8 cellular contexts compared by ENCODE assay signal in genomic region chr11:121426476-121427454, GRCh38. TPM values are rescaled to one million over a fixed set of nuclear protein-coding genes. Genes with fewer than 3 reads are reported as not detected.
DNase-seq lines count a peak whose midpoint lies in the region; ATAC-seq and TF ChIP-seq lines count a peak whose summit lies in the region.

No MANE protein-coding gene starts in this region.

- ATAC-seq in T-helper 17 cell (peak; percentile 75), memory B cell (ENCODE audit: low read depth) (peak; percentile 48), HG03442 (IDR thresholded peaks at IDR 0.05; ENCODE audit: unreplicated experiment) (no peak)
- peak; percentile 59 to 73 for ATAC-seq in stimulated activated naive B cell treated with anti-CD40 and anti-IgM and Interleukin-4, amounts not matched to agents 10 μg/mL and 1 μg/mL and 100 μg/mL, for 72 hours (replicated peaks)

- H3K36me3 Mint-ChIP-seq in T-helper 17 cell (ENCODE audit: low read depth) (peaks cover 3% of the 10 kb centered on the region), chondrocyte (ENCODE audit: low read depth) (peaks cover 5% of the 10 kb centered on the region), memory B cell (peaks cover 3% of the 10 kb centered on the region)
- peaks cover 0 to 5% of the 10 kb centered on the region in 2 donors for H3K36me3 Mint-ChIP-seq in stimulated activated naive B cell treated with anti-CD40 and anti-IgM and Interleukin-4, amounts not matched to agents 10 μg/mL and 1 μg/mL and 100 μg/mL, for 72 hours

- H3K27ac Mint-ChIP-seq in T-helper 17 cell (peak overlapping the region; percentile 72), chondrocyte (ENCODE audit: unreplicated experiment) (no peak overlapping the region), memory B cell (no peak overlapping the region)
- no peak overlapping the region for H3K27ac Mint-ChIP-seq in stimulated activated naive B cell treated with anti-CD40 and anti-IgM and Interleukin-4, amounts not matched to agents 10 μg/mL and 1 μg/mL and 100 μg/mL, for 72 hours

- in situ Hi-C loops in ACHN (cut with HindIII; ENCODE audit: low pct_ligation_motif_present, low pct_unique_long_range_greater_than_20kb, low sequenced_read_pairs) = no loop called here

- H3K9me3 ChIP-seq in T-helper 17 cell (ENCODE audit: control insufficient read depth, low read length, poor library complexity, severe bottlenecking) = no peaks in the 10 kb centered on the region

- DNase-seq in ACHN (peak; percentile 10), GM20000 (ENCODE audit: low spot score) (peak; percentile 69), T-helper 17 cell (peak in 1 of 3 donors; percentile 22), chondrocyte (ENCODE audit: low spot score) (no peak), memory B cell (ENCODE audit: low spot score in 2 of 2) (peak in 1 of 2 donors; percentile 41), H4 (ENCODE audit: low spot score) (no peak)
- DNase-seq in stimulated activated naive B cell treated with anti-CD40 and anti-IgM and Interleukin-4, amounts not matched to agents 10 μg/mL and 1 μg/mL and 100 μg/mL, for 72 hours = no peak

- peak overlapping the region; percentile 77 for H3K4me3 Mint-ChIP-seq in T-helper 17 cell
- H3K4me3 Mint-ChIP-seq in chondrocyte (ENCODE audit: unreplicated experiment) = peak overlapping the region; percentile 53
- H3K4me3 Mint-ChIP-seq in memory B cell = peak overlapping the region; percentile 64
- H3K4me3 Mint-ChIP-seq in stimulated activated naive B cell treated with anti-CD40 and anti-IgM and Interleukin-4, amounts not matched to agents 10 μg/mL and 1 μg/mL and 100 μg/mL, for 72 hours = peak overlapping the region; percentile 76 to 79

- H3K27me3 Mint-ChIP-seq in T-helper 17 cell (no peaks in the 10 kb centered on the region), chondrocyte (ENCODE audit: low read depth) (peaks cover 61% of the 10 kb centered on the region), memory B cell (peaks cover 5% of the 10 kb centered on the region)
- H3K27me3 Mint-ChIP-seq in stimulated activated naive B cell treated with anti-CD40 and anti-IgM and Interleukin-4, amounts not matched to agents 10 μg/mL and 1 μg/mL and 100 μg/mL, for 72 hours = no peaks in the 10 kb centered on the region

- H3K9me3 Mint-ChIP-seq in chondrocyte (ENCODE audit: low read depth) (no peaks in the 10 kb centered on the region), memory B cell (peaks cover 5% of the 10 kb centered on the region)
- H3K9me3 Mint-ChIP-seq in stimulated activated naive B cell treated with anti-CD40 and anti-IgM and Interleukin-4, amounts not matched to agents 10 μg/mL and 1 μg/mL and 100 μg/mL, for 72 hours = peaks cover 5% of the 10 kb centered on the region in 2 donors

- TF ChIP-seq CTCF in GM20000 (IDR thresholded peaks at IDR 0.05; ENCODE audit: extremely low read depth, missing control alignments) (peak; percentile 16), chondrocyte (IDR thresholded peaks at IDR 0.05) (peak; percentile 30)

- H3K4me1 Mint-ChIP-seq in T-helper 17 cell = peaks cover 17% of the 10 kb centered on the region
- peaks cover 4% of the 10 kb centered on the region for H3K4me1 Mint-ChIP-seq in chondrocyte (ENCODE audit: low read depth)
- peaks cover 34% of the 10 kb centered on the region for H3K4me1 Mint-ChIP-seq in memory B cell
- H3K4me1 Mint-ChIP-seq in stimulated activated naive B cell treated with anti-CD40 and anti-IgM and Interleukin-4, amounts not matched to agents 10 μg/mL and 1 μg/mL and 100 μg/mL, for 72 hours = peaks cover 55 to 90% of the 10 kb centered on the region in 2 donors

RNA-seq across cellular contexts. Expression of gene SORL1, which starts 25.3 kb away (rescaled TPM):
- total RNA-seq in T-helper 17 cell = 100 to 1,000 TPM; 273 to 331 TPM
- total RNA-seq in chondrocyte = 0.85 to 0.92 TPM (median 0.87 TPM) in 3 replicates
- 2.5 and 3.6 TPM in 2 replicates for total RNA-seq in H4 (2014; rRNA removed; shearing (Covaris generic))

Comparison
In these comparisons a context has a peak if more than half of its experiments do, and no peak if none do; other contexts are left out.
1. DNase-seq: peak in ACHN (single experiment) and GM20000 (single experiment); none in chondrocyte (single experiment), stimulated activated naive B cell treated with anti-CD40 and anti-IgM and Interleukin-4, amounts not matched to agents 10 μg/mL and 1 μg/mL and 100 μg/mL, for 72 hours (single experiment) and H4 (single experiment).
2. RNA of gene SORL1, which starts 25.3 kb away (total RNA-seq): 273 to 331 TPM in T-helper 17 cell; 2.5 to 3.6 TPM in H4 and 0.85 to 0.92 TPM in chondrocyte; every median in the first group is over 10 times any median in the second.
3. Peak in every context shown above with its lines, with median percentiles within 50 percentile points of each other: H3K4me3 Mint-ChIP-seq.